In the genomic region with DNA sequence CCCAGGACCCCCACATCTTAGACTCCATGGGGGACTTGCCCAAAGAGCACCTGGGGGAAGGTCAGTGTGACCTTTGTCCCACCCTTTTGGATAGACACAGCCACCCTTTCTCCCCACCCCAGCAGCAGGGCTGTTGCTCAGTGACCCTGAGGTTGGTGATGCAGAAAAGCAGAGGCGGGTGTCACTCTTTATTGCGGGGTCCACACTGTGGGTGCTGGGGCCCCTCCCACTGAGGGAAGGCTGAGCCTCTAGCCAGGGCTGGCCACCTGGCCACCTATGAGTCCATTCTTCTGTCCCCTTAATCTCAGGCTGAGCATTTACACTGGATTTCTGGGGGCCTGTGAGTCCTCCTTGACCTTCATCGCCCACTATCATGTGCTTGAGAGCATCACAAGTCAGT, we compare ENCODE assay signal across 20 cellular contexts.
"Had no signal": no experiment of that assay in that cellular context is flagged by ENCODE, and none has a peak within 500 bp of the region (broad histone marks: within the 10 kb centered on the region; RNA-seq: fewer than 3 reads in every experiment).

No MANE protein-coding gene starts in this region.

- H3K4me3 ChIP-seq: breast epithelium, MG63 had no signal

- H3K36me3 ChIP-seq: breast epithelium, MG63 had no signal

- H3K27me3 ChIP-seq: breast epithelium, MG63 had no signal

- H3K9me3 ChIP-seq: breast epithelium, MG63 had no signal

- H3K27ac ChIP-seq: WERI-Rb-1 had no signal

- DNase-seq: activated CD4-positive, alpha-beta T cell treated with anti-CD3 and anti-CD28 coated beads for 4 hours; activated CD8-positive, alpha-beta memory T cell treated with anti-CD3 and anti-CD28 coated beads, Interleukin-2, amount 50 U/mL, for 4 hours; activated CD8-positive, alpha-beta T cell treated with anti-CD3 and anti-CD28 coated beads for 36 hours; activated gamma-delta T cell treated with Interleukin-2 at 50 U/mL for 16 hours; activated naive CD4-positive, alpha-beta T cell treated with anti-CD3 and anti-CD28 coated beads, Interleukin-2, amount 10 ng/mL, durations not matched to agents 7 days and 5 days; activated naive CD8-positive, alpha-beta T cell treated with anti-CD3 and anti-CD28 coated beads for 36 hours; activated T-cell treated with anti-CD3 and anti-CD28 coated beads, Interleukin-2, amount 50 U/mL, for 72 hours; anterior cingulate cortex; central memory CD4-positive, alpha-beta T cell; MG63; NCI-H1105; NCI-H1436; NCI-H1694 treated with DMSO at 0.1 percent for 48 hours; NCI-H2081; NCI-H446; NCI-H524; SIG-M5; T-helper 1 cell; WERI-Rb-1 had no signal
